2 cellular contexts compared by ENCODE assay signal in the genomic region with DNA sequence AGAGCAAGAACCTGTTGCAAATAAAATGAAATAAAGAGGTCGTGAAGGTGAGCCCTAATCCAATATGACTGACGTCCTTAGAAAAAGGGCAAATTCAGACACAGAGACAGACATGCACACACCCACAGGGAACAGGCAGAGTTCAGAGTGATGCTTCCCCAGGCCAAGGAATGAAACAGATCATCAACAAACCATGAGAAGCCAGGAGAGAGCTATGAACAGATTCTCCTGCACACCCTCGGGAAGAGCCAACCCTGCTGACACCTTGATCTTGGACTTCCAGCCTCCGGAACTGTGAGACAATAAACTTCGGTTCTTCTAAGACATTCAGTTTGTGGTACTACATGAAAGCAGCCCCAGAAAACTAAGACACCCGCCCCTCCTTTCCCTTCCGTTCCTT.
TF ChIP-seq lines count a peak whose summit lies in the region.

No MANE protein-coding gene starts in this region.

TF ChIP-seq in SK-N-SH, 30 proteins besides CTCF, POLR2A, EP300 and RAD21 (continued from another document):
- TF ChIP-seq, protein P1, sequence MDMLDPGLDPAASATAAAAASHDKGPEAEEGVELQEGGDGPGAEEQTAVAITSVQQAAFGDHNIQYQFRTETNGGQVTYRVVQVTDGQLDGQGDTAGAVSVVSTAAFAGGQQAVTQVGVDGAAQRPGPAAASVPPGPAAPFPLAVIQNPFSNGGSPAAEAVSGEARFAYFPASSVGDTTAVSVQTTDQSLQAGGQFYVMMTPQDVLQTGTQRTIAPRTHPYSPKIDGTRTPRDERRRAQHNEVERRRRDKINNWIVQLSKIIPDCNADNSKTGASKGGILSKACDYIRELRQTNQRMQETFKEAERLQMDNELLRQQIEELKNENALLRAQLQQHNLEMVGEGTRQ (IDR thresholded peaks at IDR 0.05; ENCODE audit: borderline replicate concordance, low read depth, low read length) = no peak
- TF ChIP-seq NRF1 (IDR thresholded peaks at IDR 0.05; ENCODE audit: low read depth, low read length) (no peak), CHD2 (IDR thresholded peaks at IDR 0.05; ENCODE audit: low read length, partially characterized antibody) (no peak), TCF12 (IDR thresholded peaks at IDR 0.05) (no peak), RFX5 (IDR thresholded peaks at IDR 0.05; ENCODE audit: low read length) (no peak), ELF1 (IDR thresholded peaks at IDR 0.05) (no peak), SIN3A (IDR thresholded peaks at IDR 0.05; ENCODE audit: borderline replicate concordance, low read depth, low read length) (no peak), TAF1 (IDR thresholded peaks at IDR 0.05; ENCODE audit: borderline replicate concordance, low read depth, low read length) (no peak), MEF2A (IDR thresholded peaks at IDR 0.05; ENCODE audit: borderline replicate concordance, low read depth) (no peak), GATA2 (CRISPR knock-in tag; IDR thresholded peaks at IDR 0.05) (no peak), TEAD4 (IDR thresholded peaks at IDR 0.05; ENCODE audit: borderline replicate concordance, insufficient read depth) (no peak), JUND (IDR thresholded peaks at IDR 0.05) (no peak), NFIC (IDR thresholded peaks at IDR 0.05; ENCODE audit: borderline replicate concordance) (no peak)
- TF ChIP-seq, protein P2, sequence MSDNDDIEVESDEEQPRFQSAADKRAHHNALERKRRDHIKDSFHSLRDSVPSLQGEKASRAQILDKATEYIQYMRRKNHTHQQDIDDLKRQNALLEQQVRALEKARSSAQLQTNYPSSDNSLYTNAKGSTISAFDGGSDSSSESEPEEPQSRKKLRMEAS (IDR thresholded peaks at IDR 0.05; ENCODE audit: low read depth) = no peak
- TF ChIP-seq, protein P3, sequence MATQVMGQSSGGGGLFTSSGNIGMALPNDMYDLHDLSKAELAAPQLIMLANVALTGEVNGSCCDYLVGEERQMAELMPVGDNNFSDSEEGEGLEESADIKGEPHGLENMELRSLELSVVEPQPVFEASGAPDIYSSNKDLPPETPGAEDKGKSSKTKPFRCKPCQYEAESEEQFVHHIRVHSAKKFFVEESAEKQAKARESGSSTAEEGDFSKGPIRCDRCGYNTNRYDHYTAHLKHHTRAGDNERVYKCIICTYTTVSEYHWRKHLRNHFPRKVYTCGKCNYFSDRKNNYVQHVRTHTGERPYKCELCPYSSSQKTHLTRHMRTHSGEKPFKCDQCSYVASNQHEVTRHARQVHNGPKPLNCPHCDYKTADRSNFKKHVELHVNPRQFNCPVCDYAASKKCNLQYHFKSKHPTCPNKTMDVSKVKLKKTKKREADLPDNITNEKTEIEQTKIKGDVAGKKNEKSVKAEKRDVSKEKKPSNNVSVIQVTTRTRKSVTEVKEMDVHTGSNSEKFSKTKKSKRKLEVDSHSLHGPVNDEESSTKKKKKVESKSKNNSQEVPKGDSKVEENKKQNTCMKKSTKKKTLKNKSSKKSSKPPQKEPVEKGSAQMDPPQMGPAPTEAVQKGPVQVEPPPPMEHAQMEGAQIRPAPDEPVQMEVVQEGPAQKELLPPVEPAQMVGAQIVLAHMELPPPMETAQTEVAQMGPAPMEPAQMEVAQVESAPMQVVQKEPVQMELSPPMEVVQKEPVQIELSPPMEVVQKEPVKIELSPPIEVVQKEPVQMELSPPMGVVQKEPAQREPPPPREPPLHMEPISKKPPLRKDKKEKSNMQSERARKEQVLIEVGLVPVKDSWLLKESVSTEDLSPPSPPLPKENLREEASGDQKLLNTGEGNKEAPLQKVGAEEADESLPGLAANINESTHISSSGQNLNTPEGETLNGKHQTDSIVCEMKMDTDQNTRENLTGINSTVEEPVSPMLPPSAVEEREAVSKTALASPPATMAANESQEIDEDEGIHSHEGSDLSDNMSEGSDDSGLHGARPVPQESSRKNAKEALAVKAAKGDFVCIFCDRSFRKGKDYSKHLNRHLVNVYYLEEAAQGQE (IDR thresholded peaks at IDR 0.05; ENCODE audit: low read depth, low read length) = no peak
- TF ChIP-seq, protein P4, sequence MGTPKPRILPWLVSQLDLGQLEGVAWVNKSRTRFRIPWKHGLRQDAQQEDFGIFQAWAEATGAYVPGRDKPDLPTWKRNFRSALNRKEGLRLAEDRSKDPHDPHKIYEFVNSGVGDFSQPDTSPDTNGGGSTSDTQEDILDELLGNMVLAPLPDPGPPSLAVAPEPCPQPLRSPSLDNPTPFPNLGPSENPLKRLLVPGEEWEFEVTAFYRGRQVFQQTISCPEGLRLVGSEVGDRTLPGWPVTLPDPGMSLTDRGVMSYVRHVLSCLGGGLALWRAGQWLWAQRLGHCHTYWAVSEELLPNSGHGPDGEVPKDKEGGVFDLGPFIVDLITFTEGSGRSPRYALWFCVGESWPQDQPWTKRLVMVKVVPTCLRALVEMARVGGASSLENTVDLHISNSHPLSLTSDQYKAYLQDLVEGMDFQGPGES (IDR thresholded peaks at IDR 0.05; ENCODE audit: low read depth, low read length) = no peak

TF ChIP-seq in SK-N-SH treated with all-trans-retinoic acid at 6 μM for 48 hours, 23 proteins besides CTCF, POLR2A, EP300 and RAD21 (continued from another document):
- TF ChIP-seq, protein P5, sequence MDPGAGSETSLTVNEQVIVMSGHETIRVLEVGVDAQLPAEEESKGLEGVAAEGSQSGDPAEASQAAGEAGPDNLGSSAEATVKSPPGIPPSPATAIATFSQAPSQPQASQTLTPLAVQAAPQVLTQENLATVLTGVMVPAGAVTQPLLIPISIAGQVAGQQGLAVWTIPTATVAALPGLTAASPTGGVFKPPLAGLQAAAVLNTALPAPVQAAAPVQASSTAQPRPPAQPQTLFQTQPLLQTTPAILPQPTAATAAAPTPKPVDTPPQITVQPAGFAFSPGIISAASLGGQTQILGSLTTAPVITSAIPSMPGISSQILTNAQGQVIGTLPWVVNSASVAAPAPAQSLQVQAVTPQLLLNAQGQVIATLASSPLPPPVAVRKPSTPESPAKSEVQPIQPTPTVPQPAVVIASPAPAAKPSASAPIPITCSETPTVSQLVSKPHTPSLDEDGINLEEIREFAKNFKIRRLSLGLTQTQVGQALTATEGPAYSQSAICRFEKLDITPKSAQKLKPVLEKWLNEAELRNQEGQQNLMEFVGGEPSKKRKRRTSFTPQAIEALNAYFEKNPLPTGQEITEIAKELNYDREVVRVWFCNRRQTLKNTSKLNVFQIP (CRISPR knock-in tag; IDR thresholded peaks at IDR 0.05; ENCODE audit: borderline replicate concordance, low read depth) = no peak
- TF ChIP-seq CSDC2 (CRISPR knock-in tag; IDR thresholded peaks at IDR 0.05) (no peak), ZFP30 (CRISPR knock-in tag; IDR thresholded peaks at IDR 0.05) (no peak), OSR1 (CRISPR knock-in tag; IDR thresholded peaks at IDR 0.05) (no peak), ARNTL (CRISPR knock-in tag; IDR thresholded peaks at IDR 0.05; ENCODE audit: borderline replicate concordance, low read depth) (no peak), ZNF70 (CRISPR knock-in tag; IDR thresholded peaks at IDR 0.05) (no peak), ZC3H10 (CRISPR knock-in tag; IDR thresholded peaks at IDR 0.05) (no peak), TCF4 (CRISPR knock-in tag; IDR thresholded peaks at IDR 0.05; ENCODE audit: borderline replicate concordance) (no peak), ZNF8 (CRISPR knock-in tag; IDR thresholded peaks at IDR 0.05) (no peak), ESRRG (CRISPR knock-in tag; IDR thresholded peaks at IDR 0.05) (no peak), ZFP3 (CRISPR knock-in tag; IDR thresholded peaks at IDR 0.05) (no peak), BACH2 (CRISPR knock-in tag; IDR thresholded peaks at IDR 0.05; ENCODE audit: borderline replicate concordance) (no peak)
- TF ChIP-seq, protein P6, sequence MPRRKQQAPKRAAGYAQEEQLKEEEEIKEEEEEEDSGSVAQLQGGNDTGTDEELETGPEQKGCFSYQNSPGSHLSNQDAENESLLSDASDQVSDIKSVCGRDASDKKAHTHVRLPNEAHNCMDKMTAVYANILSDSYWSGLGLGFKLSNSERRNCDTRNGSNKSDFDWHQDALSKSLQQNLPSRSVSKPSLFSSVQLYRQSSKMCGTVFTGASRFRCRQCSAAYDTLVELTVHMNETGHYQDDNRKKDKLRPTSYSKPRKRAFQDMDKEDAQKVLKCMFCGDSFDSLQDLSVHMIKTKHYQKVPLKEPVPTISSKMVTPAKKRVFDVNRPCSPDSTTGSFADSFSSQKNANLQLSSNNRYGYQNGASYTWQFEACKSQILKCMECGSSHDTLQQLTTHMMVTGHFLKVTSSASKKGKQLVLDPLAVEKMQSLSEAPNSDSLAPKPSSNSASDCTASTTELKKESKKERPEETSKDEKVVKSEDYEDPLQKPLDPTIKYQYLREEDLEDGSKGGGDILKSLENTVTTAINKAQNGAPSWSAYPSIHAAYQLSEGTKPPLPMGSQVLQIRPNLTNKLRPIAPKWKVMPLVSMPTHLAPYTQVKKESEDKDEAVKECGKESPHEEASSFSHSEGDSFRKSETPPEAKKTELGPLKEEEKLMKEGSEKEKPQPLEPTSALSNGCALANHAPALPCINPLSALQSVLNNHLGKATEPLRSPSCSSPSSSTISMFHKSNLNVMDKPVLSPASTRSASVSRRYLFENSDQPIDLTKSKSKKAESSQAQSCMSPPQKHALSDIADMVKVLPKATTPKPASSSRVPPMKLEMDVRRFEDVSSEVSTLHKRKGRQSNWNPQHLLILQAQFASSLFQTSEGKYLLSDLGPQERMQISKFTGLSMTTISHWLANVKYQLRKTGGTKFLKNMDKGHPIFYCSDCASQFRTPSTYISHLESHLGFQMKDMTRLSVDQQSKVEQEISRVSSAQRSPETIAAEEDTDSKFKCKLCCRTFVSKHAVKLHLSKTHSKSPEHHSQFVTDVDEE (CRISPR knock-in tag; IDR thresholded peaks at IDR 0.05) = no peak
- TF ChIP-seq, protein P7, sequence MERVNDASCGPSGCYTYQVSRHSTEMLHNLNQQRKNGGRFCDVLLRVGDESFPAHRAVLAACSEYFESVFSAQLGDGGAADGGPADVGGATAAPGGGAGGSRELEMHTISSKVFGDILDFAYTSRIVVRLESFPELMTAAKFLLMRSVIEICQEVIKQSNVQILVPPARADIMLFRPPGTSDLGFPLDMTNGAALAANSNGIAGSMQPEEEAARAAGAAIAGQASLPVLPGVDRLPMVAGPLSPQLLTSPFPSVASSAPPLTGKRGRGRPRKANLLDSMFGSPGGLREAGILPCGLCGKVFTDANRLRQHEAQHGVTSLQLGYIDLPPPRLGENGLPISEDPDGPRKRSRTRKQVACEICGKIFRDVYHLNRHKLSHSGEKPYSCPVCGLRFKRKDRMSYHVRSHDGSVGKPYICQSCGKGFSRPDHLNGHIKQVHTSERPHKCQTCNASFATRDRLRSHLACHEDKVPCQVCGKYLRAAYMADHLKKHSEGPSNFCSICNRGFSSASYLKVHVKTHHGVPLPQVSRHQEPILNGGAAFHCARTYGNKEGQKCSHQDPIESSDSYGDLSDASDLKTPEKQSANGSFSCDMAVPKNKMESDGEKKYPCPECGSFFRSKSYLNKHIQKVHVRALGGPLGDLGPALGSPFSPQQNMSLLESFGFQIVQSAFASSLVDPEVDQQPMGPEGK (CRISPR knock-in tag; IDR thresholded peaks at IDR 0.05; ENCODE audit: borderline replicate concordance) = no peak
- TF ChIP-seq, protein P8, sequence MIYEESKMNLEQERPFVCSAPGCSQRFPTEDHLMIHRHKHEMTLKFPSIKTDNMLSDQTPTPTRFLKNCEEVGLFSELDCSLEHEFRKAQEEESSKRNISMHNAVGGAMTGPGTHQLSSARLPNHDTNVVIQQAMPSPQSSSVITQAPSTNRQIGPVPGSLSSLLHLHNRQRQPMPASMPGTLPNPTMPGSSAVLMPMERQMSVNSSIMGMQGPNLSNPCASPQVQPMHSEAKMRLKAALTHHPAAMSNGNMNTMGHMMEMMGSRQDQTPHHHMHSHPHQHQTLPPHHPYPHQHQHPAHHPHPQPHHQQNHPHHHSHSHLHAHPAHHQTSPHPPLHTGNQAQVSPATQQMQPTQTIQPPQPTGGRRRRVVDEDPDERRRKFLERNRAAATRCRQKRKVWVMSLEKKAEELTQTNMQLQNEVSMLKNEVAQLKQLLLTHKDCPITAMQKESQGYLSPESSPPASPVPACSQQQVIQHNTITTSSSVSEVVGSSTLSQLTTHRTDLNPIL (CRISPR knock-in tag; IDR thresholded peaks at IDR 0.05; ENCODE audit: low read depth) = no peak
- TF ChIP-seq, protein P9, sequence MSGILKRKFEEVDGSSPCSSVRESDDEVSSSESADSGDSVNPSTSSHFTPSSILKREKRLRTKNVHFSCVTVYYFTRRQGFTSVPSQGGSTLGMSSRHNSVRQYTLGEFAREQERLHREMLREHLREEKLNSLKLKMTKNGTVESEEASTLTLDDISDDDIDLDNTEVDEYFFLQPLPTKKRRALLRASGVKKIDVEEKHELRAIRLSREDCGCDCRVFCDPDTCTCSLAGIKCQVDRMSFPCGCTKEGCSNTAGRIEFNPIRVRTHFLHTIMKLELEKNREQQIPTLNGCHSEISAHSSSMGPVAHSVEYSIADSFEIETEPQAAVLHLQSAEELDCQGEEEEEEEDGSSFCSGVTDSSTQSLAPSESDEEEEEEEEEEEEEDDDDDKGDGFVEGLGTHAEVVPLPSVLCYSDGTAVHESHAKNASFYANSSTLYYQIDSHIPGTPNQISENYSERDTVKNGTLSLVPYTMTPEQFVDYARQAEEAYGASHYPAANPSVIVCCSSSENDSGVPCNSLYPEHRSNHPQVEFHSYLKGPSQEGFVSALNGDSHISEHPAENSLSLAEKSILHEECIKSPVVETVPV (CRISPR knock-in tag; IDR thresholded peaks at IDR 0.05) = no peak
